ENCODE assay signal across 12 cellular contexts in genomic region chr6:41638801-41639555, GRCh38. TPM values are rescaled to one million over a fixed set of nuclear protein-coding genes. Genes with fewer than 3 reads are reported as not detected.
DNase-seq lines count a peak whose midpoint lies in the region; ATAC-seq and TF ChIP-seq lines count a peak whose summit lies in the region.
"Had no signal": no experiment of that assay in that cellular context is flagged by ENCODE, and none has a peak within 500 bp of the region (broad histone marks: within the 10 kb centered on the region; RNA-seq: fewer than 3 reads in every experiment).

No MANE protein-coding gene starts in this region.

- H3K27ac ChIP-seq in left ventricle myocardium inferior (replicated peaks) (no peak overlapping the region), ovary (peak overlapping the region; percentile 37 to 70)

- H3K4me3 ChIP-seq in left ventricle myocardium inferior (peak overlapping the region; percentile 65), ovary (peak overlapping the region; percentile 46)

- H3K9me3 ChIP-seq in left ventricle myocardium inferior (replicated peaks) (no peaks in the 10 kb centered on the region), ovary (no peaks in the 10 kb centered on the region)
- H3K9me3 ChIP-seq: thyroid gland had no signal

- peak overlapping the region in 2 of 7 donors; percentile 46 to 66 for H3K27ac Mint-ChIP-seq in CD14-positive monocyte
- no peak overlapping the region for H3K27ac Mint-ChIP-seq in activated B cell treated with CpG ODN at 0.5 μM for 24 hours
- H3K27ac Mint-ChIP-seq: activated naive CD4-positive, alpha-beta T cell treated with anti-CD3 and anti-CD28 coated beads for 36 hours; naive thymus-derived CD4-positive, alpha-beta T cell had no signal

- intact Hi-C loops in CD14-positive monocyte (cut with micrococcal nuclease) = no loop called here
- intact Hi-C loops in activated B cell treated with CpG ODN at 0.5 μM for 24 hours (cut with micrococcal nuclease) = no loop called here
- intact Hi-C loops in left ventricle myocardium inferior (cut with micrococcal nuclease) = no loop called here
- intact Hi-C loops in ovary (cut with DNase I) = no loop called here

- peaks cover 0 to 20% (median 4%) of the 10 kb centered on the region in 7 donors for H3K9me3 Mint-ChIP-seq in CD14-positive monocyte
- no peaks in the 10 kb centered on the region for H3K9me3 Mint-ChIP-seq in activated B cell treated with CpG ODN at 0.5 μM for 24 hours
- H3K9me3 Mint-ChIP-seq: activated naive CD4-positive, alpha-beta T cell treated with anti-CD3 and anti-CD28 coated beads for 36 hours had no signal

- POLR2A ChIA-PET in activated B cell treated with CpG ODN at 0.5 μM for 24 hours (lab: Charles Lee) = interaction anchor here (0.8 kb wide), 1 partner anchor 148 kb away, joined by 3 read pairs; the partner anchor contains the start of gene TOMM6

- TF ChIP-seq POLR2A in ovary (IDR thresholded peaks at IDR 0.05) = no peak

- TF ChIP-seq CTCF in CD14-positive monocyte (IDR thresholded peaks at IDR 0.05) = no peak
- no peak for TF ChIP-seq CTCF in activated B cell treated with CpG ODN at 0.5 μM for 24 hours (IDR thresholded peaks at IDR 0.05)
- no peak for TF ChIP-seq CTCF in left ventricle myocardium inferior (IDR thresholded peaks at IDR 0.05; ENCODE audit: borderline replicate concordance)
- no peak for TF ChIP-seq CTCF in ovary (IDR thresholded peaks at IDR 0.05)

- no peak for DNase-seq in CD14-positive monocyte (ENCODE audit: low spot score)
- DNase-seq in activated B cell treated with CpG ODN at 0.5 μM for 24 hours = no peak
- no peak for DNase-seq in left ventricle myocardium inferior
- peak; percentile 50 to 73 (median 66) for DNase-seq in ovary
- DNase-seq in inferior parietal cortex (ENCODE audit: extremely low spot score) = no peak
- DNase-seq: activated naive CD4-positive, alpha-beta T cell treated with anti-CD3 and anti-CD28 coated beads for 36 hours; DMS153; naive thymus-derived CD4-positive, alpha-beta T cell had no signal

- WGBS in ovary, 3 donors = 4 to 9% (median 8%) methylated on average over 43 of the region's 43 CpGs

- H3K4me3 Mint-ChIP-seq in CD14-positive monocyte (peak overlapping the region; percentile 16 to 83), activated B cell treated with CpG ODN at 0.5 μM for 24 hours (peak overlapping the region; percentile 19)
- H3K4me3 Mint-ChIP-seq: activated naive CD4-positive, alpha-beta T cell treated with anti-CD3 and anti-CD28 coated beads for 36 hours had no signal

- peaks cover 0 to 4% of the 10 kb centered on the region in 2 donors for H3K36me3 Mint-ChIP-seq in CD14-positive monocyte
- H3K36me3 Mint-ChIP-seq in activated B cell treated with CpG ODN at 0.5 μM for 24 hours (ENCODE audit: low read depth) = no peaks in the 10 kb centered on the region

- H3K4me1 ChIP-seq in left ventricle myocardium inferior (peaks cover 31% of the 10 kb centered on the region), ovary (ENCODE audit: insufficient read depth) (peaks cover 3% of the 10 kb centered on the region)

- H3K27me3 Mint-ChIP-seq in CD14-positive monocyte (ENCODE audit: low read depth in 3 of 3) (peaks cover 55 to 80% (median 56%) of the 10 kb centered on the region in 3 donors), activated B cell treated with CpG ODN at 0.5 μM for 24 hours (peaks cover 57% of the 10 kb centered on the region)

- ATAC-seq in activated B cell treated with CpG ODN at 0.5 μM for 24 hours (ENCODE audit: low read depth) (no peak), GM21515 (IDR thresholded peaks at IDR 0.05; ENCODE audit: unreplicated experiment) (no peak), HG02571 (IDR thresholded peaks at IDR 0.05; ENCODE audit: unreplicated experiment) (no peak), HG02798 (IDR thresholded peaks at IDR 0.05; ENCODE audit: poor library complexity, unreplicated experiment) (no peak)
- ATAC-seq: naive thymus-derived CD4-positive, alpha-beta T cell had no signal

- H3K36me3 ChIP-seq in left ventricle myocardium inferior (no peaks in the 10 kb centered on the region), ovary (no peaks in the 10 kb centered on the region)
- H3K36me3 ChIP-seq: thyroid gland had no signal

- H3K4me1 Mint-ChIP-seq in CD14-positive monocyte = peaks cover 23% of the 10 kb centered on the region
- peaks cover 12% of the 10 kb centered on the region for H3K4me1 Mint-ChIP-seq in activated B cell treated with CpG ODN at 0.5 μM for 24 hours

- CTCF ChIA-PET in activated B cell treated with CpG ODN at 0.5 μM for 24 hours (lab: Charles Lee) = no interaction called here

- H3K27me3 ChIP-seq in left ventricle myocardium inferior (ENCODE audit: low read depth) (peaks cover 64% of the 10 kb centered on the region), ovary (no peaks in the 10 kb centered on the region)

- TF ChIP-seq EP300 in ovary (IDR thresholded peaks at IDR 0.05) = no peak

RNA-seq across cellular contexts. Expression of gene MDFI, which starts 0.7 kb away (rescaled TPM):
- polyA plus RNA-seq in CD14-positive monocyte = not detected
- total RNA-seq in activated B cell treated with CpG ODN at 0.5 μM for 24 hours = not detected in 2 replicates
- 0.77 TPM for total RNA-seq in left ventricle myocardium inferior
- total RNA-seq in ovary = 10 to 100 TPM in 5 of 7 donors, 1 to 10 TPM in 2; 7.4 to 24.4 (median 20.4) TPM
- polyA plus RNA-seq in ovary = 10 to 100 TPM in 1 of 2 donors, 1 to 10 TPM in 1; 3.8 to 24.0 TPM
- total RNA-seq: activated naive CD4-positive, alpha-beta T cell treated with anti-CD3 and anti-CD28 coated beads for 36 hours; naive thymus-derived CD4-positive, alpha-beta T cell had no signal
- polyA plus RNA-seq: naive thymus-derived CD4-positive, alpha-beta T cell had no signal

Comparison
In these comparisons a context has a peak if more than half of its experiments do, and no peak if none do; other contexts are left out.
1. DNase-seq: peak in ovary (5 of 5); none in CD14-positive monocyte (single experiment), activated B cell treated with CpG ODN at 0.5 μM for 24 hours (single experiment), left ventricle myocardium inferior (single experiment) and inferior parietal cortex (single experiment).